1 cellular context compared by ENCODE assay signal in the genomic region with DNA sequence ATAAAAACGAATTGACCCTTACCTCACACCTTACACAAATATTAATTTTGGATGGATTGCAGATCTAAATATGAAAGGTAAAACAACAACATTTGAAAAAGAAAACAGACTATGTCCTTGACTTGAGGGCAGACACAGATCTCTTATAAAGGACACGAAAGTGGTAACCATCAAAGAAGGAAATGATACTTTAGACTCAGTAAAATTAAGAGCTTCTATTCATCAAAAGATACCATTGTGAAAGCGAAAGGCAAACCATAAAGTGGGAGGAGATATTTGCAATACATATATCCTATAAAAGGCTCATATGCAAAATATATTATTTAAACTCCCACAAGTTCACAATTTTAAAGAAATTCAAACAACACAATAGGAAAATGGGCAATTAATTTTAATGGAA.
TF ChIP-seq lines count a peak whose summit lies in the region.

No MANE protein-coding gene starts in this region.

TF ChIP-seq in HepG2, 621 proteins besides CTCF, POLR2A, EP300 and RAD21:
- TF ChIP-seq ZNF772 (CRISPR knock-in tag; IDR thresholded peaks at IDR 0.05), result no peak
- TF ChIP-seq ZBTB37 (CRISPR knock-in tag; IDR thresholded peaks at IDR 0.05), result no peak
- no peak for TF ChIP-seq ASH2L (IDR thresholded peaks at IDR 0.05; ENCODE audit: insufficient read length, low read depth, low read length)
- TF ChIP-seq SP4 (CRISPR knock-in tag; IDR thresholded peaks at IDR 0.05), result no peak
- no peak for TF ChIP-seq GPN1 (CRISPR knock-in tag; IDR thresholded peaks at IDR 0.05; ENCODE audit: borderline replicate concordance)
- no peak for TF ChIP-seq ISL2 (CRISPR knock-in tag; IDR thresholded peaks at IDR 0.05)
- TF ChIP-seq SOX6 (IDR thresholded peaks at IDR 0.05), result no peak
- TF ChIP-seq SOX6 (CRISPR knock-in tag; IDR thresholded peaks at IDR 0.05), result no peak
- TF ChIP-seq, protein P1, sequence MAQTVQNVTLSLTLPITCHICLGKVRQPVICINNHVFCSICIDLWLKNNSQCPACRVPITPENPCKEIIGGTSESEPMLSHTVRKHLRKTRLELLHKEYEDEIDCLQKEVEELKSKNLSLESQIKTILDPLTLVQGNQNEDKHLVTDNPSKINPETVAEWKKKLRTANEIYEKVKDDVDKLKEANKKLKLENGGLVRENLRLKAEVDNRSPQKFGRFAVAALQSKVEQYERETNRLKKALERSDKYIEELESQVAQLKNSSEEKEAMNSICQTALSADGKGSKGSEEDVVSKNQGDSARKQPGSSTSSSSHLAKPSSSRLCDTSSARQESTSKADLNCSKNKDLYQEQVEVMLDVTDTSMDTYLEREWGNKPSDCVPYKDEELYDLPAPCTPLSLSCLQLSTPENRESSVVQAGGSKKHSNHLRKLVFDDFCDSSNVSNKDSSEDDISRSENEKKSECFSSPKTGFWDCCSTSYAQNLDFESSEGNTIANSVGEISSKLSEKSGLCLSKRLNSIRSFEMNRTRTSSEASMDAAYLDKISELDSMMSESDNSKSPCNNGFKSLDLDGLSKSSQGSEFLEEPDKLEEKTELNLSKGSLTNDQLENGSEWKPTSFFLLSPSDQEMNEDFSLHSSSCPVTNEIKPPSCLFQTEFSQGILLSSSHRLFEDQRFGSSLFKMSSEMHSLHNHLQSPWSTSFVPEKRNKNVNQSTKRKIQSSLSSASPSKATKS (CRISPR knock-in tag; IDR thresholded peaks at IDR 0.05), result no peak
- TF ChIP-seq NCOR1 (IDR thresholded peaks at IDR 0.05; ENCODE audit: borderline replicate concordance, low read length), result no peak
- no peak for TF ChIP-seq CENPT (CRISPR knock-in tag; IDR thresholded peaks at IDR 0.05; ENCODE audit: low read depth)
- TF ChIP-seq MZF1 (CRISPR knock-in tag; IDR thresholded peaks at IDR 0.05; ENCODE audit: borderline replicate concordance), result no peak
